ENCODE assay signal across 11 cellular contexts in genomic region chr14:22122227-22123187, GRCh38.
DNase-seq lines count a peak whose midpoint lies in the region; ATAC-seq and TF ChIP-seq lines count a peak whose summit lies in the region.
"Had no signal": no experiment of that assay in that cellular context is flagged by ENCODE, and none has a peak within 500 bp of the region (broad histone marks: within the 10 kb centered on the region; RNA-seq: fewer than 3 reads in every experiment).

No MANE protein-coding gene starts in this region.

- H3K27me3 Mint-ChIP-seq in T-helper 2 cell treated with Interferon-gamma antibody and Interleukin-4, amounts not matched to agents 5 μg/mL and 100 μg/mL, for 36 hours (ENCODE audit: low read depth): peaks cover 3% of the 10 kb centered on the region

- no peaks in the 10 kb centered on the region for H3K36me3 ChIP-seq in heart right ventricle

- no peaks in the 10 kb centered on the region for H3K36me3 Mint-ChIP-seq in T-helper 2 cell treated with Interferon-gamma antibody and Interleukin-4, amounts not matched to agents 5 μg/mL and 100 μg/mL, for 36 hours (ENCODE audit: low read depth)

- H3K27ac Mint-ChIP-seq in T-helper 2 cell treated with Interferon-gamma antibody and Interleukin-4, amounts not matched to agents 5 μg/mL and 100 μg/mL, for 36 hours: peak overlapping the region; percentile 74

- ATAC-seq in heart right ventricle (no peak), GM19023 (IDR thresholded peaks at IDR 0.05; ENCODE audit: unreplicated experiment) (no peak), GM21360 (IDR thresholded peaks at IDR 0.05; ENCODE audit: unreplicated experiment) (no peak)
- ATAC-seq: sciatic nerve had no signal

- intact Hi-C loops in heart right ventricle (cut with DNase I): no loop called here

- H3K4me3 Mint-ChIP-seq in T-helper 2 cell treated with Interferon-gamma antibody and Interleukin-4, amounts not matched to agents 5 μg/mL and 100 μg/mL, for 36 hours: peak overlapping the region; percentile 83

- H3K27ac ChIP-seq in AG04450 (ENCODE audit: low read depth, low read length) (no peak overlapping the region), heart right ventricle (no peak overlapping the region)

- CTCF ChIA-PET in AG04450 (lab: Charles Lee): interaction anchor here (0.6 to 1.7 kb wide), 3 partner anchors 10 to 104 kb away, joined by 3 to 10 read pairs (median 3); no protein-coding TSS in a partner anchor

- peaks cover 18% of the 10 kb centered on the region for H3K4me1 Mint-ChIP-seq in T-helper 2 cell treated with Interferon-gamma antibody and Interleukin-4, amounts not matched to agents 5 μg/mL and 100 μg/mL, for 36 hours (ENCODE audit: low read depth)

- POLR2A ChIA-PET in AG04450 (lab: Yijun Ruan, JAX): no interaction called here

- TF ChIP-seq CTCF in AG04450 (IDR thresholded peaks at IDR 0.05; ENCODE audit: low read depth, low read length) (peak; percentile 41), GM13977 (IDR thresholded peaks at IDR 0.05; ENCODE audit: extremely low read depth, insufficient read depth, missing control alignments) (peak; percentile 22), heart right ventricle (IDR thresholded peaks at IDR 0.05) (no peak)

- no peak for DNase-seq in AG04450 (ENCODE audit: low read depth, low spot score)
- DNase-seq in GM13977 (ENCODE audit: low spot score): no peak
- DNase-seq in T-helper 2 cell treated with Interferon-gamma antibody and Interleukin-4, amounts not matched to agents 5 μg/mL and 100 μg/mL, for 36 hours (ENCODE audit: low spot score): no peak
- DNase-seq in glomerular visceral epithelial cell (ENCODE audit: extremely low spot score): peak; percentile 21
- DNase-seq in heart right ventricle: no peak
- DNase-seq in activated gamma-delta T cell treated with Interleukin-2 at 50 U/mL for 16 hours: no peak
- DNase-seq: activated CD4-positive, CD25-positive, alpha-beta regulatory T cell; kidney had no signal

- H3K9me3 ChIP-seq in AG04450 (ENCODE audit: control insufficient read depth, insufficient read depth, low read length) (no peaks in the 10 kb centered on the region), heart right ventricle (peaks cover 0 to 11% (median 0%) of the 10 kb centered on the region in 11 donors)

- WGBS in heart right ventricle, 2 donors: 54 to 68% methylated on average over 6 of the region's 6 CpGs

- H3K9me3 Mint-ChIP-seq in T-helper 2 cell treated with Interferon-gamma antibody and Interleukin-4, amounts not matched to agents 5 μg/mL and 100 μg/mL, for 36 hours: no peaks in the 10 kb centered on the region

- no peaks in the 10 kb centered on the region for H3K4me1 ChIP-seq in heart right ventricle

- H3K4me3 ChIP-seq in AG04450 (ENCODE audit: low read depth, low read length) (no peak overlapping the region), heart right ventricle (no peak overlapping the region)

- in situ Hi-C loops in GM13977 (cut with MboI; ENCODE audit: low pct_unique_long_range_greater_than_20kb, low sequenced_read_pairs, unreplicated experiment): no loop called here

- no peaks in the 10 kb centered on the region for H3K27me3 ChIP-seq in AG04450 (ENCODE audit: control insufficient read depth, insufficient read depth, low read length)
- peaks cover 0 to 5% (median 0%) of the 10 kb centered on the region in 7 donors for H3K27me3 ChIP-seq in heart right ventricle

Comparison
In these comparisons a context has a peak if more than half of its experiments do, and no peak if none do; other contexts are left out.
1. CTCF ChIP-seq: peak in AG04450 (single experiment) and GM13977 (single experiment); none in heart right ventricle (0 of 9).